Comparison of ENCODE assay signal across 31 cellular contexts in genomic region chr4:178789279-178789678, GRCh38.
DNase-seq lines count a peak whose midpoint lies in the region; ATAC-seq, FAIRE-seq and TF ChIP-seq lines count a peak whose summit lies in the region.
"Had no signal": no experiment of that assay in that cellular context is flagged by ENCODE, and none has a peak within 500 bp of the region (broad histone marks: within the 10 kb centered on the region; RNA-seq: fewer than 3 reads in every experiment).

No MANE protein-coding gene starts in this region.

- H3F3A ChIP-seq in MM.1S (ENCODE audit: insufficient read depth, low read length) (no peaks in the 10 kb centered on the region), neural cell (ENCODE audit: insufficient read depth, low read length, poor library complexity, severe bottlenecking) (no peaks in the 10 kb centered on the region)

- TF ChIP-seq POLR2A in GM12878 (IDR thresholded peaks at IDR 0.05; ENCODE audit: low read depth, low read length), result no peak

- 0 out of 3 replicates have a peak, but pooled peaks have one; percentile 21 for ATAC-seq in GM12878
- ATAC-seq: A549; CD8-positive, alpha-beta T cell had no signal

- H3K9me2 ChIP-seq in MM.1S (replicated peaks; ENCODE audit: insufficient read depth, low read length) (no peaks in the 10 kb centered on the region), neural cell (ENCODE audit: insufficient read depth, low read length) (no peaks in the 10 kb centered on the region)

- H3K4me3 ChIP-seq in MM.1S (ENCODE audit: low read length), result no peak overlapping the region
- no peak overlapping the region for H3K4me3 ChIP-seq in GM12878
- H3K4me3 ChIP-seq in neural cell (ENCODE audit: low read length), result no peak overlapping the region
- H3K4me3 ChIP-seq in effector memory CD4-positive, alpha-beta T cell (ENCODE audit: insufficient read depth, low read depth, low read length, poor library complexity, severe bottlenecking), result no peak overlapping the region
- H3K4me3 ChIP-seq: A549; BLaER1; BLaER1 treated with 17β-estradiol and CSF1 and Interleukin-3, amounts not matched to agents 10 nM and 100 nM had no signal

- H3K79me2 ChIP-seq in MM.1S (ENCODE audit: low read length), result no peaks in the 10 kb centered on the region
- H3K79me2 ChIP-seq in GM12878 (ENCODE audit: control insufficient read depth, insufficient read depth, low read length), result no peaks in the 10 kb centered on the region
- H3K79me2 ChIP-seq in neural cell (replicated peaks; ENCODE audit: insufficient read depth, low read length), result no peaks in the 10 kb centered on the region

- H4K20me1 ChIP-seq in MM.1S (ENCODE audit: insufficient read depth, low read length), result no peaks in the 10 kb centered on the region
- no peaks in the 10 kb centered on the region for H4K20me1 ChIP-seq in GM12878 (ENCODE audit: control insufficient read depth, insufficient read depth)
- H4K20me1 ChIP-seq in neural cell (ENCODE audit: insufficient read depth), result no peaks in the 10 kb centered on the region
- H4K20me1 ChIP-seq: BLaER1; BLaER1 treated with 17β-estradiol and CSF1 and Interleukin-3, amounts not matched to agents 10 nM and 100 nM had no signal

- no peaks in the 10 kb centered on the region for H3K4me1 ChIP-seq in MM.1S (ENCODE audit: low read length)
- H3K4me1 ChIP-seq in GM12878 (ENCODE audit: control insufficient read depth, insufficient read depth, low read length), result no peaks in the 10 kb centered on the region
- no peaks in the 10 kb centered on the region for H3K4me1 ChIP-seq in effector memory CD4-positive, alpha-beta T cell (ENCODE audit: control insufficient read depth, insufficient read depth, low read length, poor library complexity, severe bottlenecking)
- H3K4me1 ChIP-seq: A549; BE2C; BLaER1; BLaER1 treated with 17β-estradiol and CSF1 and Interleukin-3, amounts not matched to agents 10 nM and 100 nM; Caco-2 had no signal

- H2AFZ ChIP-seq in MM.1S (ENCODE audit: low read length) (no peak overlapping the region), GM12878 (ENCODE audit: control insufficient read depth, low read depth, low read length) (no peak overlapping the region), neural cell (ENCODE audit: low read depth, low read length) (no peak overlapping the region)

- TF ChIP-seq CTCF in MM.1S (IDR thresholded peaks at IDR 0.05; ENCODE audit: low read length) (no peak), GM12878 (IDR thresholded peaks at IDR 0.05 in 2 of 3, conservative IDR thresholded peaks at IDR 0.05 in 1 of 3; ENCODE audit: control insufficient read depth in 2 of 3, extremely low read depth in 1 of 3, insufficient read depth in 1 of 3, low read depth in 3 of 3, low read length in 3 of 3) (no peak), neural cell (IDR thresholded peaks at IDR 0.05; ENCODE audit: poor library complexity, severe bottlenecking) (no peak)

- 2% methylated on average over 3 of the region's 3 CpGs for WGBS in GM12878 (ENCODE audit: insufficient coverage, insufficient replicate concordance, low lambda C conversion rate, missing lambda C conversion rate)

- in situ Hi-C loops in GM12878 (cut with MboI), result no loop called here

- POLR2A ChIA-PET in GM12878 (lab: Charles Lee), result no interaction called here

- SMC1A ChIA-PET in GM12878 (lab: Charles Lee; ENCODE audit: uncharacterized antibody, unreplicated experiment), result interaction anchor here (1.0 to 1.7 kb wide), 2 partner anchors 9 to 14 kb away, joined by 3 to 7 read pairs; no protein-coding TSS in a partner anchor

- no peak overlapping the region for H3K4me2 ChIP-seq in MM.1S (ENCODE audit: low read depth, low read length)
- H3K4me2 ChIP-seq in GM12878 (ENCODE audit: control insufficient read depth, insufficient read depth), result no peak overlapping the region
- H3K4me2 ChIP-seq in neural cell (ENCODE audit: low read length), result no peak overlapping the region
- H3K4me2 ChIP-seq: A549; BLaER1; BLaER1 treated with 17β-estradiol and CSF1 and Interleukin-3, amounts not matched to agents 10 nM and 100 nM had no signal

- intact Hi-C loops in GM12878 (cut with micrococcal nuclease; ENCODE audit: unreplicated experiment), result no loop called here

- TF ChIP-seq EP300 in GM12878 (IDR thresholded peaks at IDR 0.05; ENCODE audit: borderline replicate concordance in 1 of 2, control insufficient read depth in 1 of 2, low read depth in 2 of 2, low read length in 2 of 2), result no peak
- TF ChIP-seq EP300 in neural cell (conservative IDR thresholded peaks at IDR 0.05; ENCODE audit: poor library complexity, severe bottlenecking), result peak; percentile 87

- TF ChIP-seq RAD21 in GM12878 (IDR thresholded peaks at IDR 0.05; ENCODE audit: insufficient read depth, low read depth, low read length) (no peak), neural cell (conservative IDR thresholded peaks at IDR 0.05) (no peak)

- no peaks in the 10 kb centered on the region for H3K36me3 ChIP-seq in MM.1S (replicated peaks; ENCODE audit: insufficient read depth, low read length)
- H3K36me3 ChIP-seq in GM12878 (ENCODE audit: control insufficient read depth in 2 of 2, insufficient read depth in 2 of 2, low read length in 1 of 2), result no peaks in the 10 kb centered on the region
- H3K36me3 ChIP-seq in neural cell (ENCODE audit: insufficient read depth, low read length), result no peaks in the 10 kb centered on the region
- no peaks in the 10 kb centered on the region for H3K36me3 ChIP-seq in effector memory CD4-positive, alpha-beta T cell (ENCODE audit: control insufficient read depth, insufficient read depth, low read length)
- H3K36me3 ChIP-seq: BE2C; BLaER1; BLaER1 treated with 17β-estradiol and CSF1 and Interleukin-3, amounts not matched to agents 10 nM and 100 nM had no signal

- no peaks in the 10 kb centered on the region for H3K9me3 ChIP-seq in MM.1S (replicated peaks; ENCODE audit: insufficient read depth, low read length)
- no peaks in the 10 kb centered on the region for H3K9me3 ChIP-seq in GM12878 (replicated peaks; ENCODE audit: control insufficient read depth, insufficient read depth, low read length)
- no peaks in the 10 kb centered on the region for H3K9me3 ChIP-seq in neural cell (ENCODE audit: low read length)
- H3K9me3 ChIP-seq in effector memory CD4-positive, alpha-beta T cell (ENCODE audit: control insufficient read depth, low read length), result no peaks in the 10 kb centered on the region
- H3K9me3 ChIP-seq: A549; BE2C; BLaER1; BLaER1 treated with 17β-estradiol and CSF1 and Interleukin-3, amounts not matched to agents 10 nM and 100 nM; Caco-2 had no signal

- no peak overlapping the region for H3K9ac ChIP-seq in MM.1S (ENCODE audit: low read length)
- no peak overlapping the region for H3K9ac ChIP-seq in GM12878 (ENCODE audit: control insufficient read depth, insufficient read depth, low read length)
- no peak overlapping the region for H3K9ac ChIP-seq in neural cell (ENCODE audit: low read length)
- H3K9ac ChIP-seq: BLaER1; BLaER1 treated with 17β-estradiol and CSF1 and Interleukin-3, amounts not matched to agents 10 nM and 100 nM had no signal

- no peak overlapping the region for H3K27ac ChIP-seq in MM.1S (ENCODE audit: low read length)
- no peak overlapping the region for H3K27ac ChIP-seq in GM12878 (ENCODE audit: control insufficient read depth, insufficient read depth)
- no peak overlapping the region for H3K27ac ChIP-seq in neural cell (ENCODE audit: low read length)
- no peak overlapping the region for H3K27ac ChIP-seq in effector memory CD4-positive, alpha-beta T cell (ENCODE audit: insufficient read depth, low read length, poor library complexity, severe bottlenecking)
- H3K27ac ChIP-seq: 22Rv1; A549; BLaER1; BLaER1 treated with 17β-estradiol and CSF1 and Interleukin-3, amounts not matched to agents 10 nM and 100 nM; C4-2B had no signal

- BruUV-seq in GM12878 (replicated peaks; lab: Mats Ljungman, UMichigan), result no TSS peak

- CTCF ChIA-PET in GM12878 (lab: Yijun Ruan, JAX), result interaction anchor here (1.3 kb wide), 1 partner anchor 9 kb away, joined by 3 read pairs; no protein-coding TSS in a partner anchor

- FAIRE-seq in GM12878 (lab: Jason Lieb, UNC), result no peak
- FAIRE-seq: A549 had no signal

- RAD21 ChIA-PET in GM12878 (lab: Charles Lee; ENCODE audit: unreplicated experiment), result no interaction called here

- DNase-seq in MM.1S (peak; percentile 9), GM12878 (ENCODE audit: low read depth, low spot score) (no peak), HK-2 (ENCODE audit: unreplicated experiment) (no peak), amniotic stem cell (lab: John Stamatoyannopoulos, UW) (no peak)
- no peak for DNase-seq in effector memory CD4-positive, alpha-beta T cell
- DNase-seq: 8988T; ACHN; AML-193; BE2C; C1 segment of cervical spinal cord; Caco-2; Calu3; CD4-positive, alpha-beta memory T cell; CD4-positive, alpha-beta T cell; CD4-positive, CD25-positive, alpha-beta regulatory T cell; CD8-positive, alpha-beta memory T cell; CD8-positive, alpha-beta T cell; COR-L47; DMS 273 treated with DMSO at 0.1 percent for 48 hours; DMS153; DMS53; DMS79; DMS79 treated with DMSO at 0.1 percent for 48 hours; DND-41; EL had no signal

- no peaks in the 10 kb centered on the region for H3K27me3 ChIP-seq in MM.1S (replicated peaks; ENCODE audit: insufficient read depth, low read length)
- H3K27me3 ChIP-seq in GM12878 (replicated peaks in 1 of 2; ENCODE audit: control insufficient read depth in 2 of 2, insufficient read depth in 2 of 2, low read length in 1 of 2), result no peaks in the 10 kb centered on the region
- no peaks in the 10 kb centered on the region for H3K27me3 ChIP-seq in neural cell (ENCODE audit: insufficient read depth, low read depth, low read length)
- H3K27me3 ChIP-seq in effector memory CD4-positive, alpha-beta T cell (replicated peaks; ENCODE audit: control insufficient read depth, insufficient read depth, low read length, poor library complexity, severe bottlenecking), result no peaks in the 10 kb centered on the region
- H3K27me3 ChIP-seq: BE2C; BLaER1; BLaER1 treated with 17β-estradiol and CSF1 and Interleukin-3, amounts not matched to agents 10 nM and 100 nM had no signal

TF ChIP-seq in GM12878, 131 proteins besides CTCF, POLR2A, EP300 and RAD21:
- TF ChIP-seq NFIC (IDR thresholded peaks at IDR 0.05; ENCODE audit: low read depth, low read length) (no peak), BHLHE40 (IDR thresholded peaks at IDR 0.05; ENCODE audit: borderline replicate concordance in 1 of 2, low read depth in 2 of 2, low read length in 1 of 2) (peak; percentile 35 to 62; a peak in 1 of 4 replicates), RAD51 (IDR thresholded peaks at IDR 0.05) (peak; percentile 40; the same call in 1 of the 2 replicates)
